14 cellular contexts compared by ENCODE assay signal in genomic region chr6:169445661-169446581, GRCh38.
DNase-seq lines count a peak whose midpoint lies in the region; TF ChIP-seq lines count a peak whose summit lies in the region.
"Had no signal": no experiment of that assay in that cellular context is flagged by ENCODE, and none has a peak within 500 bp of the region (broad histone marks: within the 10 kb centered on the region; RNA-seq: fewer than 3 reads in every experiment).

No MANE protein-coding gene starts in this region.

- H3K36me3 Mint-ChIP-seq in endodermal cell (ENCODE audit: low read depth) = no peaks in the 10 kb centered on the region
- H3K36me3 Mint-ChIP-seq: naive B cell had no signal

- no peak overlapping the region for H3K27ac Mint-ChIP-seq in endodermal cell
- H3K27ac Mint-ChIP-seq: activated T-cell treated with anti-CD3 and anti-CD28 coated beads, Interleukin-2, amount 50 U/mL, for 72 hours had no signal

- intact Hi-C loops in posterior vena cava (cut with DNase I) = no loop called here

- H3K27me3 ChIP-seq in H7 (ENCODE audit: control insufficient read depth, insufficient read depth, low read length) (no peaks in the 10 kb centered on the region), endodermal cell (ENCODE audit: control insufficient read depth, insufficient read depth, low read length, poor library complexity, severe bottlenecking) (no peaks in the 10 kb centered on the region)
- H3K27me3 ChIP-seq: adrenal gland; BLaER1 treated with 17β-estradiol and CSF1 and Interleukin-3, amounts not matched to agents 10 nM and 100 nM had no signal

- no peak for TF ChIP-seq CTCF in endodermal cell (conservative IDR thresholded peaks at IDR 0.05)

- H3K4me3 ChIP-seq in H7 (ENCODE audit: insufficient read depth, low read depth, low read length) = no peak overlapping the region
- H3K4me3 ChIP-seq in endodermal cell (ENCODE audit: low read length) = no peak overlapping the region
- H3K4me3 ChIP-seq: adrenal gland; BLaER1 treated with 17β-estradiol and CSF1 and Interleukin-3, amounts not matched to agents 10 nM and 100 nM had no signal

- WGBS in endodermal cell (ENCODE audit: insufficient coverage in 1 of 2, insufficient read length in 1 of 2), 2 experiments = 90 to 92% methylated on average over 15 to 27 of the region's 27 CpGs

- DNase-seq in H7 (peak; percentile 64), NCI-H2107 treated with DMSO at 0.1 percent for 48 hours (lab: John Stamatoyannopoulos, UW; ENCODE audit: unreplicated experiment) (peak; percentile 66), endodermal cell (peak; percentile 53), posterior vena cava (ENCODE audit: low spot score) (peak; percentile 66), UCSD-AML1 (lab: John Stamatoyannopoulos, UW; ENCODE audit: unreplicated experiment) (no peak), erythroblast (lab: John Stamatoyannopoulos, UW) (no peak), kidney tubule cell (ENCODE audit: low spot score) (no peak), DMS 273 (lab: John Stamatoyannopoulos, UW; ENCODE audit: unreplicated experiment) (no peak)
- DNase-seq: activated T-cell treated with anti-CD3 and anti-CD28 coated beads, Interleukin-2, amount 50 U/mL, for 72 hours; adrenal gland; KG1; naive B cell; NCI-H226 had no signal

- H3K27ac ChIP-seq in endodermal cell (ENCODE audit: low read depth, low read length) = no peak overlapping the region
- H3K27ac ChIP-seq: adrenal gland; BLaER1 treated with 17β-estradiol and CSF1 and Interleukin-3, amounts not matched to agents 10 nM and 100 nM had no signal

- H3K9me3 Mint-ChIP-seq in endodermal cell = no peaks in the 10 kb centered on the region

- no peaks in the 10 kb centered on the region for H3K4me1 ChIP-seq in endodermal cell (ENCODE audit: control insufficient read depth, insufficient read depth, low read length)
- H3K4me1 ChIP-seq: adrenal gland had no signal

- H3K4me1 Mint-ChIP-seq in endodermal cell = no peaks in the 10 kb centered on the region
- H3K4me1 Mint-ChIP-seq: naive B cell had no signal

- no peaks in the 10 kb centered on the region for H3K27me3 Mint-ChIP-seq in endodermal cell (ENCODE audit: insufficient read depth)

- no peak overlapping the region for H3K9ac ChIP-seq in endodermal cell (ENCODE audit: extremely low read depth, low read length, poor library complexity, severe bottlenecking)
- H3K9ac ChIP-seq: BLaER1 treated with 17β-estradiol and CSF1 and Interleukin-3, amounts not matched to agents 10 nM and 100 nM had no signal

- no peaks in the 10 kb centered on the region for H3K9me3 ChIP-seq in endodermal cell (ENCODE audit: control insufficient read depth, low read length)
- H3K9me3 ChIP-seq: adrenal gland had no signal

- H3K36me3 ChIP-seq in H7 (replicated peaks; ENCODE audit: control insufficient read depth, insufficient read depth, low read length) = no peaks in the 10 kb centered on the region
- H3K36me3 ChIP-seq in endodermal cell (ENCODE audit: control insufficient read depth, insufficient read depth, low read length) = no peaks in the 10 kb centered on the region
- H3K36me3 ChIP-seq: adrenal gland; BLaER1 treated with 17β-estradiol and CSF1 and Interleukin-3, amounts not matched to agents 10 nM and 100 nM had no signal

- no peak for TF ChIP-seq POLR2A in erythroblast (IDR thresholded peaks at IDR 0.05; ENCODE audit: low read length)

- H3K4me3 Mint-ChIP-seq in endodermal cell = no peak overlapping the region
- H3K4me3 Mint-ChIP-seq: activated T-cell treated with anti-CD3 and anti-CD28 coated beads, Interleukin-2, amount 50 U/mL, for 72 hours; naive B cell had no signal

Comparison
In these comparisons a context has a peak if more than half of its experiments do, and no peak if none do; other contexts are left out.
1. DNase-seq: peak in H7 (single experiment), NCI-H2107 treated with DMSO at 0.1 percent for 48 hours (single experiment), endodermal cell (single experiment) and posterior vena cava (single experiment); none in UCSD-AML1 (single experiment), erythroblast (0 of 2), kidney tubule cell (single experiment) and DMS 273 (single experiment).